8 cellular contexts compared by ENCODE assay signal in genomic region chr3:158109804-158110657, GRCh38. TPM values are rescaled to one million over a fixed set of nuclear protein-coding genes. Genes with fewer than 3 reads are reported as not detected.
DNase-seq lines count a peak whose midpoint lies in the region; ATAC-seq and TF ChIP-seq lines count a peak whose summit lies in the region.

TSS of gene RSRC1 (plus strand) at chr3:158110089. CDS start at chr3:158122105, 12,016 bp downstream.

- H3K4me1 ChIP-seq in fibroblast of lung (ENCODE audit: control insufficient read depth, extremely low read depth, insufficient read depth, low read length) = no peaks in the 10 kb centered on the region

- intact Hi-C loops in activated T-helper 1 cell treated with anti-CD3 and anti-CD28 coated beads, Interleukin-12 subunit alpha, Interleukin-12 subunit beta, Interleukin-2, Interleukin-4 antibody, amounts not matched to agents 30 ng/mL and 10 ng/mL and 1 ng/mL, durations not matched to agents 14 hours and 24 hours and 36 hours (cut with micrococcal nuclease) = loop anchor here (1.0 to 10.0 kb wide), 11 partner anchors 12 to 1655 kb away; partner anchors contain the start of genes GFM1, MFSD1 and MLF1
- intact Hi-C loops in natural killer cell (cut with micrococcal nuclease) = no loop called here

- peak within 1 kb of the TSS; percentile 96 for H2AFZ ChIP-seq in fibroblast of lung (ENCODE audit: low read length)

- peaks cover 5% of the 10 kb centered on the region for H3K79me2 ChIP-seq in fibroblast of lung (ENCODE audit: control insufficient read depth, insufficient read depth, low read length)

- H3K27me3 Mint-ChIP-seq in activated T-helper 1 cell treated with anti-CD3 and anti-CD28 coated beads, Interleukin-12 subunit alpha, Interleukin-12 subunit beta, Interleukin-2, Interleukin-4 antibody, amounts not matched to agents 30 ng/mL and 10 ng/mL and 1 ng/mL, durations not matched to agents 14 hours and 24 hours and 36 hours (ENCODE audit: insufficient read depth) = peaks cover 39% of the 10 kb centered on the region
- H3K27me3 Mint-ChIP-seq in natural killer cell (ENCODE audit: low read depth in 2 of 2) = peaks cover 28 to 38% of the 10 kb centered on the region in 2 donors

- TF ChIP-seq CTCF in fibroblast of lung (conservative IDR thresholded peaks at IDR 0.05 in 1 of 2, IDR thresholded peaks at IDR 0.05 in 1 of 2; ENCODE audit: low read depth in 1 of 2, low read length in 2 of 2) (no peak), natural killer cell (IDR thresholded peaks at IDR 0.05) (no peak)

- DNase-seq in DMS79 (lab: John Stamatoyannopoulos, UW) (peak; percentile 82), RPMI7951 (ENCODE audit: low read depth) (peak; percentile 90), fibroblast of lung (ENCODE audit: low read depth in 2 of 2) (peak; percentile 89 to 92), natural killer cell (peak; percentile 66)
- peak; percentile 71 for DNase-seq in activated T-helper 1 cell treated with anti-CD3 and anti-CD28 coated beads, Interleukin-12 subunit alpha, Interleukin-12 subunit beta, Interleukin-2, Interleukin-4 antibody, amounts not matched to agents 30 ng/mL and 10 ng/mL and 1 ng/mL, durations not matched to agents 14 hours and 24 hours and 36 hours (ENCODE audit: low spot score)
- DNase-seq in stimulated activated naive CD4-positive, alpha-beta T cell (lab: John Stamatoyannopoulos, UW) = peak; percentile 50 to 77 (median 66)

- no peaks in the 10 kb centered on the region for H4K20me1 ChIP-seq in fibroblast of lung (ENCODE audit: control insufficient read depth, extremely low read depth, insufficient read depth, low read length)

- peak within 1 kb of the TSS; percentile 92 for H3K9ac ChIP-seq in fibroblast of lung (ENCODE audit: insufficient read depth, low read length)

- peak; percentile 80 for ATAC-seq in GM21825 (IDR thresholded peaks at IDR 0.05; ENCODE audit: unreplicated experiment)
- ATAC-seq in natural killer cell = peak; percentile 92 to 96 (median 93)

- peaks cover 19% of the 10 kb centered on the region for H3K9me3 ChIP-seq in KOPT-K1 (ENCODE audit: insufficient read depth, low read length, poor library complexity, severe bottlenecking)
- H3K9me3 ChIP-seq in fibroblast of lung (ENCODE audit: control insufficient read depth, insufficient read depth, low read depth, low read length) = no peaks in the 10 kb centered on the region

- H3K27ac ChIP-seq in KOPT-K1 (ENCODE audit: low read depth, low read length, poor library complexity, severe bottlenecking) (peak within 1 kb of the TSS; percentile 81), fibroblast of lung (ENCODE audit: insufficient read depth, low read length) (peak within 1 kb of the TSS; percentile 74)

- peaks cover 17% of the 10 kb centered on the region for H3K9me3 Mint-ChIP-seq in activated T-helper 1 cell treated with anti-CD3 and anti-CD28 coated beads, Interleukin-12 subunit alpha, Interleukin-12 subunit beta, Interleukin-2, Interleukin-4 antibody, amounts not matched to agents 30 ng/mL and 10 ng/mL and 1 ng/mL, durations not matched to agents 14 hours and 24 hours and 36 hours
- no peaks in the 10 kb centered on the region for H3K9me3 Mint-ChIP-seq in natural killer cell

- H3K27ac Mint-ChIP-seq in activated T-helper 1 cell treated with anti-CD3 and anti-CD28 coated beads, Interleukin-12 subunit alpha, Interleukin-12 subunit beta, Interleukin-2, Interleukin-4 antibody, amounts not matched to agents 30 ng/mL and 10 ng/mL and 1 ng/mL, durations not matched to agents 14 hours and 24 hours and 36 hours = peak within 1 kb of the TSS; percentile 65
- peak within 1 kb of the TSS; percentile 83 for H3K27ac Mint-ChIP-seq in natural killer cell

- peaks cover 14% of the 10 kb centered on the region for H3K27me3 ChIP-seq in fibroblast of lung (ENCODE audit: control insufficient read depth, insufficient read depth, low read length)

- peaks cover 25% of the 10 kb centered on the region for H3K36me3 Mint-ChIP-seq in activated T-helper 1 cell treated with anti-CD3 and anti-CD28 coated beads, Interleukin-12 subunit alpha, Interleukin-12 subunit beta, Interleukin-2, Interleukin-4 antibody, amounts not matched to agents 30 ng/mL and 10 ng/mL and 1 ng/mL, durations not matched to agents 14 hours and 24 hours and 36 hours (ENCODE audit: low read depth)
- no peaks in the 10 kb centered on the region for H3K36me3 Mint-ChIP-seq in natural killer cell

- no peaks in the 10 kb centered on the region for H3K36me3 ChIP-seq in KOPT-K1 (ENCODE audit: insufficient read depth, low read length)
- H3K36me3 ChIP-seq in fibroblast of lung (ENCODE audit: control insufficient read depth, insufficient read depth, low read length) = no peaks in the 10 kb centered on the region

- H3K4me3 ChIP-seq in fibroblast of lung (replicated peaks in 1 of 4; ENCODE audit: control extremely low read depth in 1 of 4, insufficient read depth in 1 of 4, low read depth in 3 of 4, low read length in 4 of 4) = peak within 1 kb of the TSS; percentile 76 to 96 (median 92)

- peaks cover 62% of the 10 kb centered on the region for H3K4me1 Mint-ChIP-seq in activated T-helper 1 cell treated with anti-CD3 and anti-CD28 coated beads, Interleukin-12 subunit alpha, Interleukin-12 subunit beta, Interleukin-2, Interleukin-4 antibody, amounts not matched to agents 30 ng/mL and 10 ng/mL and 1 ng/mL, durations not matched to agents 14 hours and 24 hours and 36 hours (ENCODE audit: low read depth)
- peaks cover 61 to 64% of the 10 kb centered on the region in 2 donors for H3K4me1 Mint-ChIP-seq in natural killer cell

- peak within 1 kb of the TSS; percentile 80 for H3K4me2 ChIP-seq in fibroblast of lung (ENCODE audit: extremely low read depth, insufficient read depth, low read length)

- peak within 1 kb of the TSS; percentile 87 for H3K4me3 Mint-ChIP-seq in activated T-helper 1 cell treated with anti-CD3 and anti-CD28 coated beads, Interleukin-12 subunit alpha, Interleukin-12 subunit beta, Interleukin-2, Interleukin-4 antibody, amounts not matched to agents 30 ng/mL and 10 ng/mL and 1 ng/mL, durations not matched to agents 14 hours and 24 hours and 36 hours
- peak within 1 kb of the TSS; percentile 100 for H3K4me3 Mint-ChIP-seq in natural killer cell

RNA-seq across cellular contexts. Expression of gene RSRC1, which starts in this region (rescaled TPM):
- total RNA-seq in RPMI7951 (2014; rRNA removed; shearing (Covaris generic)) = 65.3 and 83.5 TPM in 2 replicates
- 41.1 and 41.8 TPM in 2 replicates for total RNA-seq in activated T-helper 1 cell treated with anti-CD3 and anti-CD28 coated beads, Interleukin-12 subunit alpha, Interleukin-12 subunit beta, Interleukin-2, Interleukin-4 antibody, amounts not matched to agents 30 ng/mL and 10 ng/mL and 1 ng/mL, durations not matched to agents 14 hours and 24 hours and 36 hours
- total RNA-seq in fibroblast of lung (38.5 and 43.1 TPM in 2 replicates), natural killer cell (10 to 100 TPM; 37.3 to 41.1 (median 37.6) TPM)
- polyA plus RNA-seq in fibroblast of lung = 12.6 and 18.0 TPM in 2 replicates
- 16.2 and 24.3 TPM in 2 replicates for polyA plus RNA-seq in fibroblast of lung (2012)
- 0.15 TPM in 1 of 2 replicates, not detected in the other for polyA minus RNA-seq in fibroblast of lung (ENCODE audit: low replicate concordance)

Comparison
In these comparisons a context has a peak if more than half of its experiments do, and no peak if none do; other contexts are left out.
1. Peak in every context shown above with its lines: DNase-seq, ATAC-seq, H3K4me3 ChIP-seq and H3K27ac ChIP-seq.